ENCODE assay signal across 1 cellular context in the genomic region with DNA sequence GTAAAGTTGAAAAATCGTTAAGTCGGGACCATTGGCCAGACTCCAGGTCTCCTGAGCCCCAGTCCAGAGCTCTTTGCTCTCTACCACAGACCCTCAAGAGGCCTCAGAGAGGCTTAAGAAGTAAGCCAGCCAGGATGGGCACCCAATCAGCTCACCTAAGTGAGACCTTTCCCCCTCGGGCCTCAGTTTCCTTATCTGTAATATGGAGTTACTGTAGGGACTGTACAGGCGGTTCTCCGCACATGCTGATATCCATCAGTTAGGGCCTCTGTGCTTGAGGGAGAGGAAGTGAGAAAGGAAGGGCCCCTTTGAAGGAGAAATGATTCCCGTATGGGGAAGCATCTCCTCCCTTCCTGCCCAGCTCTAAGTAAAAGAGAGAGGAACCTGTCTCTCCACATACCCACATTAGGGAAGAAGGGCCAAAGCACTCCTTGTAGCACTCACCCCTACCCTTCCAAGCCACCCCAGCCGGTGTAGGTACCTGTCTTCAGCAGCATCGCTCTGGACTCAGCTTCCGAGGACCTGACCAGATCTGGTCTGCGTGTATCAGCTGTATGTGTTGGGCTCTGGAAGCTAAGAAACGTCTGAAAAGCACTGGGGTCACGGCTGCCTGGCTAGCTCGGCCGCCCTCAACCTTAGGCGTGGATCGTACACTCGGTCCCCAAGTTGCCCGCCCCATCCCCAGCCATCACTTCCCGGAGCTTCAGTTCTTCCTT.
TF ChIP-seq lines count a peak whose summit lies in the region.

No MANE protein-coding gene starts in this region.

TF ChIP-seq in HCT116, 20 proteins besides CTCF, POLR2A, EP300 and RAD21 (continued from another document):
- TF ChIP-seq REST (IDR thresholded peaks at IDR 0.05; ENCODE audit: low read depth): no peak
